In the genomic region with DNA sequence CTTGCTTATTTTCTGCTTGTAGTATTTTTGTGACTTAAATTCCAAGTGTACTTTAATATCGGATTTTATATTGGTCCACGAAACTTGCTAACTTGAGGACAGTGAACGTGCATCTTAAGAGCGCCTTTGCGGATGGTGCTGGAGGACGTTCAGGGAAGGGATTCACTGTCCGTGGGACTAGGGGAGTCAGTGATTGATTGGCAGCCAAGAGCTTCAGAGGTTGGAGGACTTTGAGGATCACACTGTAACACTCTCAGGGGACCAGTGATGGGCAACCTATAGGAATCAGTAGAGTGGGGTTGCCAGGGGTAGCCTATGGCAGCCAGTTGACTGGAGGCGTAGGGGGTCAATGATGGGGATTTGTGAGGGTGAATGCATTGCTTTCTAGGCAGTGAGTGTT, we compare ENCODE assay signal across 8 cellular contexts. TPM values are rescaled to one million over a fixed set of nuclear protein-coding genes. Genes with fewer than 3 reads are reported as not detected.
A peak's percentile ranks its signal among the peaks of the same experiment; 100 is the strongest.
DNase-seq lines count a peak whose midpoint lies in the region; ATAC-seq and TF ChIP-seq lines count a peak whose summit lies in the region.

No MANE protein-coding gene starts in this region.

- H3K36me3 ChIP-seq in SJSA1 (peaks cover 23% of the 10 kb centered on the region), rectal smooth muscle tissue (ENCODE audit: control insufficient read depth, insufficient read depth, low read length) (peaks cover 6% of the 10 kb centered on the region)

- peak; percentile 16 for DNase-seq in GM03348 (ENCODE audit: low spot score)
- peak in 1 of 2 experiments; percentile 26 for DNase-seq in SJSA1 (ENCODE audit: low read depth in 1 of 2, low spot score in 2 of 2)
- no peak for DNase-seq in fibroblast of pulmonary artery (ENCODE audit: low read depth)
- no peak for DNase-seq in activated effector memory CD4-positive, alpha-beta T cell treated with Interleukin-2 at 50 U/mL for 16 hours
- no peak for DNase-seq in foreskin melanocyte
- DNase-seq in NCI-H2107 (lab: John Stamatoyannopoulos, UW), result no peak

- no peak overlapping the region for H3K9ac ChIP-seq in rectal smooth muscle tissue (ENCODE audit: low read length)

- H3K27ac ChIP-seq in SJSA1, result 0 out of 2 replicates have a peak overlapping the region, but pooled peaks have one; percentile 12
- peak overlapping the region; percentile 64 for H3K27ac ChIP-seq in rectal smooth muscle tissue (ENCODE audit: low read depth, low read length)

- H3K9me3 ChIP-seq in SJSA1 (replicated peaks), result no peaks in the 10 kb centered on the region

- ATAC-seq in HG02973 (IDR thresholded peaks at IDR 0.05; ENCODE audit: unreplicated experiment), result no peak

- H3K4me3 ChIP-seq in SJSA1, result peak overlapping the region; percentile 46
- peak overlapping the region; percentile 81 for H3K4me3 ChIP-seq in fibroblast of pulmonary artery (replicated peaks; ENCODE audit: low read depth, low read length)
- H3K4me3 ChIP-seq in rectal smooth muscle tissue (ENCODE audit: low read length), result peak overlapping the region; percentile 69

- H3K27me3 ChIP-seq in SJSA1 (replicated peaks) (no peaks in the 10 kb centered on the region), rectal smooth muscle tissue (ENCODE audit: control insufficient read depth, insufficient read depth, low read length) (no peaks in the 10 kb centered on the region)

- TF ChIP-seq CTCF in fibroblast of pulmonary artery (IDR thresholded peaks at IDR 0.05; ENCODE audit: low read length, missing control alignments), result no peak

- H3K4me1 ChIP-seq in SJSA1 (replicated peaks) (peaks cover 15% of the 10 kb centered on the region), rectal smooth muscle tissue (ENCODE audit: control insufficient read depth, insufficient read depth, low read length) (peaks cover 14% of the 10 kb centered on the region)

RNA-seq across cellular contexts. Expression of a gene that starts 0.5 kb away (rescaled TPM):
- total RNA-seq in SJSA1 (2014; rRNA removed; shearing (Covaris generic)), result 2.6 and 20.7 TPM in 2 replicates

RNA-seq across cellular contexts. Expression of a gene that starts 40.1 kb away (rescaled TPM):
- total RNA-seq in SJSA1 (2014; rRNA removed; shearing (Covaris generic)), result not detected in 2 replicates

RNA-seq across cellular contexts. Expression of a gene that starts 58.6 kb away (rescaled TPM):
- total RNA-seq in SJSA1 (2014; rRNA removed; shearing (Covaris generic)), result not detected in 2 replicates
